In the genomic region with DNA sequence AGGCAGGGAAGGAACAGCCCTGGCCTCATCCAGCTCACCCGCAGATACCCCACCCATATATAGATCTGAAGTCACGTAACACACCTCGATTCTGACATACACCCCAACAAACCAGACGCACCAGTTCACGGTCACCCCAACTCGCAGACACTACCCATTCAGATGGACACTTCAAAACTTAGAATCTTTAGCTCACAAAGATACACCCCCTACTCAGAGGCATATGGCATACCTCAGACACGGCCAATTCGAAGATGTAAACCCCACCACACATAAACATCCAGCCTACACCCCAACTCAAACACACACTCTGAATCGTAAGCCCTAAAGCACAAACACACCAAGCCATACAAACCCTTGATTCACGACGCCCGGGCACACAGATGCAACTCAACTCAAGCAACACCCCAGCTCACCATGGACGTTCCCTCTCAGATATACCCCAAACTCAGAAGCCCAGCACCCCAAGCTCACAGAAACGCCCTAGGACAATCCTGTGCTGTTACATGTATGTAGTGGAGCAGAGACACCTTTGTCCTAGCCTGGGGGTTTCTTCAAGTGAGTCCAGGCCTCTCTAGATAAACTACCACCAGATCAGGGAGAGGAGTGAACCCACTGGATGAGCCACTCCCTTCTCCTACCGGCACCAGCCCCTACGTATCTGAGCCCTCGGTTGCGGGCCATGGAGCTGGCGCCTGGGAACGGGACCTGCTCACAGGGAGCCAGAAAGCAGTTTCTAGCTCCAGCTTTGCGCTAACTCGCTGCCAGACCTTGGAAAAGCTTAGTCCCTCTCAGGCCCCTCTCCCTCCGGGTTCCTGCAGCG, we compare ENCODE assay signal across 9 cellular contexts. TPM values are rescaled to one million over a fixed set of nuclear protein-coding genes. Genes with fewer than 3 reads are reported as not detected.
DNase-seq lines count a peak whose midpoint lies in the region; ATAC-seq and TF ChIP-seq lines count a peak whose summit lies in the region.
"Had no signal": no experiment of that assay in that cellular context is flagged by ENCODE, and none has a peak within 500 bp of the region (broad histone marks: within the 10 kb centered on the region; RNA-seq: fewer than 3 reads in every experiment).

No MANE protein-coding gene starts in this region.

- H3K4me1 ChIP-seq in breast epithelium (no peaks in the 10 kb centered on the region), upper lobe of right lung (peaks cover 15% of the 10 kb centered on the region)

- H3K27ac Mint-ChIP-seq in activated naive CD4-positive, alpha-beta T cell treated with anti-CD3 and anti-CD28 coated beads, Interleukin-2, amount 10 ng/mL, durations not matched to agents 7 days and 5 days = no peak overlapping the region

- intact Hi-C loops in breast epithelium (cut with DNase I; ENCODE audit: low total_unique reads) (loop anchor here (10.0 kb wide), 1 partner anchor 255 kb away; the partner anchor contains the start of gene NOLC1), upper lobe of right lung (cut with DNase I) (no loop called here)

- ATAC-seq in upper lobe of right lung (no peak), GM18502 (IDR thresholded peaks at IDR 0.05; ENCODE audit: poor library complexity, unreplicated experiment) (no peak)

- peak overlapping the region in 1 of 2 donors; percentile 55 for H3K27ac ChIP-seq in breast epithelium
- peak overlapping the region; percentile 71 for H3K27ac ChIP-seq in layer of hippocampus (ENCODE audit: low read depth, low read length)
- H3K27ac ChIP-seq in upper lobe of right lung = no peak overlapping the region

- CTCF ChIA-PET in activated naive CD4-positive, alpha-beta T cell treated with anti-CD3 and anti-CD28 coated beads, Interleukin-2, amount 10 ng/mL, durations not matched to agents 7 days and 5 days (lab: Charles Lee) = interaction anchor here (1.0 to 2.3 kb wide), 8 partner anchors 10 to 180 kb away, joined by 3 to 14 read pairs (median 6); partner anchors contain the start of gene FBXL15

- TF ChIP-seq CTCF in breast epithelium (IDR thresholded peaks at IDR 0.05) (no peak), upper lobe of right lung (IDR thresholded peaks at IDR 0.05) (no peak)

- peaks cover 2 to 64% of the 10 kb centered on the region in 2 donors for H3K27me3 ChIP-seq in breast epithelium
- H3K27me3 ChIP-seq in layer of hippocampus (ENCODE audit: control insufficient read depth, insufficient read depth, low read length) = peaks cover 35% of the 10 kb centered on the region
- H3K27me3 ChIP-seq in upper lobe of right lung = peaks cover 69% of the 10 kb centered on the region

- no peaks in the 10 kb centered on the region for H3K9me3 ChIP-seq in breast epithelium
- H3K9me3 ChIP-seq in upper lobe of right lung = no peaks in the 10 kb centered on the region

- no peak for TF ChIP-seq POLR2A in breast epithelium (IDR thresholded peaks at IDR 0.05)

- no peak for DNase-seq in activated naive CD4-positive, alpha-beta T cell treated with anti-CD3 and anti-CD28 coated beads, Interleukin-2, amount 10 ng/mL, durations not matched to agents 7 days and 5 days
- no peak for DNase-seq in activated naive CD4-positive, alpha-beta T cell treated with anti-CD3 and anti-CD28 coated beads, Interleukin-2, amount 50 U/mL, for 16 hours
- DNase-seq in breast epithelium (ENCODE audit: low spot score in 2 of 2) = no peak
- no peak for DNase-seq in upper lobe of right lung
- no peak for DNase-seq in NCI-H82 (lab: John Stamatoyannopoulos, UW)
- no peak for DNase-seq in activated CD4-positive, CD25-positive, alpha-beta regulatory T cell (lab: John Stamatoyannopoulos, UW)
- DNase-seq: SIG-M5 had no signal

- no peaks in the 10 kb centered on the region for H3K9me3 Mint-ChIP-seq in activated naive CD4-positive, alpha-beta T cell treated with anti-CD3 and anti-CD28 coated beads, Interleukin-2, amount 10 ng/mL, durations not matched to agents 7 days and 5 days

- H3K27me3 Mint-ChIP-seq in activated naive CD4-positive, alpha-beta T cell treated with anti-CD3 and anti-CD28 coated beads, Interleukin-2, amount 10 ng/mL, durations not matched to agents 7 days and 5 days = peaks cover 76% of the 10 kb centered on the region

- H3K4me3 Mint-ChIP-seq in activated naive CD4-positive, alpha-beta T cell treated with anti-CD3 and anti-CD28 coated beads, Interleukin-2, amount 10 ng/mL, durations not matched to agents 7 days and 5 days = peak overlapping the region; percentile 42

- no peaks in the 10 kb centered on the region for H3K36me3 ChIP-seq in breast epithelium
- H3K36me3 ChIP-seq in upper lobe of right lung = no peaks in the 10 kb centered on the region

- H3K4me3 ChIP-seq in breast epithelium = peak overlapping the region in 2 of 3 donors; percentile 56 to 65
- peak overlapping the region; percentile 29 for H3K4me3 ChIP-seq in upper lobe of right lung

- no peaks in the 10 kb centered on the region for H3K36me3 Mint-ChIP-seq in activated naive CD4-positive, alpha-beta T cell treated with anti-CD3 and anti-CD28 coated beads, Interleukin-2, amount 10 ng/mL, durations not matched to agents 7 days and 5 days

- H3K4me1 Mint-ChIP-seq in activated naive CD4-positive, alpha-beta T cell treated with anti-CD3 and anti-CD28 coated beads, Interleukin-2, amount 10 ng/mL, durations not matched to agents 7 days and 5 days = peaks cover 38% of the 10 kb centered on the region

RNA-seq across cellular contexts. Expression of gene PSD, which starts 8.8 kb away (rescaled TPM):
- total RNA-seq in breast epithelium (10 to 100 TPM in 1 of 3 donors, 1 to 10 TPM in 1, under 1 TPM in 1; 0.96 to 13.4 (median 6.3) TPM), upper lobe of right lung (3.5 TPM)

RNA-seq across cellular contexts. Expression of gene FBXL15, which starts 10.8 kb away (rescaled TPM):
- total RNA-seq in breast epithelium (10 to 100 TPM; 16.8 to 24.8 (median 21.0) TPM), upper lobe of right lung (16.0 TPM)

RNA-seq across cellular contexts. Expression of gene NFKB2, which starts 14.3 kb away (rescaled TPM):
- total RNA-seq in breast epithelium (10 to 100 TPM; 11.0 to 21.0 (median 18.9) TPM), upper lobe of right lung (36.8 TPM)

RNA-seq across cellular contexts. Expression of gene CUEDC2, which starts 22.6 kb away (rescaled TPM):
- total RNA-seq in breast epithelium (10 to 100 TPM; 49.8 to 54.4 (median 50.3) TPM), upper lobe of right lung (44.8 TPM)

RNA-seq across cellular contexts. Expression of gene C10orf95, which starts 41.5 kb away (rescaled TPM):
- under 1 TPM in 2 of 3 donors, not detected in 1; 0.33 to 0.59 TPM for total RNA-seq in breast epithelium
- total RNA-seq in upper lobe of right lung = 3.1 TPM
